In the genomic region with DNA sequence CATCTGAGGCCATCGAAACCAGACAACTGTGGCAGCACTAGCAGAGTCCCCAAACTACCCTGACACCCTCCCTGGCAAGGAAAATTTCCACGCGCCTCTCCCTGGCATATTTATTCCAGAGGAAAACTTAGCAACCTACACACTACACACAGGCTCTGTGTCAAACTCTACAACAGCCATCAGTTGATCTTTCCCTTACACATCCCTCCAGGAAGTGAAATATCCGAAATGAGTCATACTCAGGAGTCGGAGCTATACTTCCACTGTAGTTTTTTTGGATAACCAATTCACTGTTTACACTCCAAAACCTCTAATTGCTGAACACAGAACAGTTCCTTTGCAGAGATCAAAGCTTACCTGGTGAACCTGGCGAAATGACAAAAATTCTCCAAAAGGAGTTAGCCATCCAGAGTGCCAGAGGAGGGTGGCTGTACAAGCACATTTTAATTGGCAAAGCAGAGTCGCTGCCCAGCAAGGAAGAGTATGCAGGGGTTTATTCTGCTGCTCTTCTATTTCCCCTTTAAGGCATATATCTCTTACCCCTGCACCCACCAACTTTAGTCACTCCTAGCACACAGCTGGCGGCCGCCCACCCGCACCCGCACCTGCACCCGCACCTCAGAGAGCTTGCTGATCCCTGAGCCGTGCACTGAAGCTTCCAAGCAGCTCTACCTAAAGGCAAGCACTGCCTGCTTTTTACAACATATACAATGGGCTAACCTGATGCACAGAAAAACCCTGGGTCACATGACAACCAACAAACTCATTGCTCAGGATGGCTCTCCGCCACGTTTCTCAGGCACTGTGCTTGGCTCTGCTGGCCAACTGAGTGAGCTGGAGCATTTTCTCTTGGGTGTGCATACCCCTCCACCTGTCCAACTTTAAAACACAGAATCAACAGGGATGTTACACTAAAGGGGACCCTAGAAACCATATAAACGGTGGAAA, we compare ENCODE assay signal across 8 cellular contexts. TPM values are rescaled to one million over a fixed set of nuclear protein-coding genes. Genes with fewer than 3 reads are reported as not detected.
A peak's percentile ranks its signal among the peaks of the same experiment; 100 is the strongest.
DNase-seq lines count a peak whose midpoint lies in the region; ATAC-seq and TF ChIP-seq lines count a peak whose summit lies in the region.

No MANE protein-coding gene starts in this region.

- peak overlapping the region; percentile 89 for H3K27ac Mint-ChIP-seq in stimulated activated naive CD8-positive, alpha-beta T cell treated with anti-CD3 and anti-CD28 coated beads, Interleukin-15, Interleukin-2, amounts not matched to agents 100 ng/mL and 50 ng/mL, for 24 hours
- H3K27ac Mint-ChIP-seq in glutamatergic neuron (ENCODE audit: unreplicated experiment) = no peak overlapping the region

- no peak overlapping the region for H2AFZ ChIP-seq in mammary epithelial cell (ENCODE audit: low read depth, low read length)

- H4K20me1 ChIP-seq in mammary epithelial cell (ENCODE audit: insufficient read depth, low read length) = no peaks in the 10 kb centered on the region

- H3K4me2 ChIP-seq in mammary epithelial cell (ENCODE audit: insufficient read depth, low read depth, low read length) = peak overlapping the region; percentile 55

- H3K36me3 ChIP-seq in mammary epithelial cell (ENCODE audit: insufficient read depth, low read length) (peaks cover 3% of the 10 kb centered on the region), lung (ENCODE audit: control insufficient read depth in 2 of 2, insufficient read depth in 2 of 2, low read length in 2 of 2) (peaks cover 0 to 4% of the 10 kb centered on the region in 2 donors)

- H3K4me1 Mint-ChIP-seq in stimulated activated naive CD8-positive, alpha-beta T cell treated with anti-CD3 and anti-CD28 coated beads, Interleukin-15, Interleukin-2, amounts not matched to agents 100 ng/mL and 50 ng/mL, for 24 hours (ENCODE audit: low read depth) = peaks cover 90% of the 10 kb centered on the region
- peaks cover 49% of the 10 kb centered on the region for H3K4me1 Mint-ChIP-seq in glutamatergic neuron (ENCODE audit: low read depth, unreplicated experiment)

- no peaks in the 10 kb centered on the region for H3K9me3 Mint-ChIP-seq in stimulated activated naive CD8-positive, alpha-beta T cell treated with anti-CD3 and anti-CD28 coated beads, Interleukin-15, Interleukin-2, amounts not matched to agents 100 ng/mL and 50 ng/mL, for 24 hours
- peaks cover 7% of the 10 kb centered on the region for H3K9me3 Mint-ChIP-seq in glutamatergic neuron (ENCODE audit: unreplicated experiment)

- peak overlapping the region; percentile 51 for H3K4me3 Mint-ChIP-seq in stimulated activated naive CD8-positive, alpha-beta T cell treated with anti-CD3 and anti-CD28 coated beads, Interleukin-15, Interleukin-2, amounts not matched to agents 100 ng/mL and 50 ng/mL, for 24 hours
- no peak overlapping the region for H3K4me3 Mint-ChIP-seq in glutamatergic neuron (ENCODE audit: unreplicated experiment)

- no peak for TF ChIP-seq CTCF in mammary epithelial cell (conservative IDR thresholded peaks at IDR 0.05 in 1 of 2, IDR thresholded peaks at IDR 0.05 in 1 of 2; ENCODE audit: extremely low read depth in 1 of 2, insufficient read depth in 1 of 2, low read depth in 1 of 2, low read length in 2 of 2)
- no peak for TF ChIP-seq CTCF in lung (IDR thresholded peaks at IDR 0.05; ENCODE audit: control extremely low read depth, extremely low read depth)
- TF ChIP-seq CTCF in glutamatergic neuron (IDR thresholded peaks at IDR 0.05; ENCODE audit: partially characterized antibody, unreplicated experiment) = no peak

- intact Hi-C loops in mammary epithelial cell (cut with micrococcal nuclease) = no loop called here

- DNase-seq in stimulated activated naive CD8-positive, alpha-beta T cell treated with anti-CD3 and anti-CD28 coated beads, Interleukin-15, Interleukin-2, amounts not matched to agents 100 U/mL and 50 U/mL, for 24 hours = no peak
- DNase-seq in mammary epithelial cell (peak; percentile 59), lung (ENCODE audit: low spot score) (peak; percentile 61), glutamatergic neuron (no peak)

- H3K79me2 ChIP-seq in mammary epithelial cell (ENCODE audit: insufficient read depth, low read length) = peaks cover 98% of the 10 kb centered on the region

- no peaks in the 10 kb centered on the region for H3K27me3 Mint-ChIP-seq in stimulated activated naive CD8-positive, alpha-beta T cell treated with anti-CD3 and anti-CD28 coated beads, Interleukin-15, Interleukin-2, amounts not matched to agents 100 ng/mL and 50 ng/mL, for 24 hours
- peaks cover 4% of the 10 kb centered on the region for H3K27me3 Mint-ChIP-seq in glutamatergic neuron (ENCODE audit: unreplicated experiment)

- H3K27ac ChIP-seq in mammary epithelial cell (ENCODE audit: insufficient read depth, low read depth, low read length) (peak overlapping the region; percentile 23), lung (ENCODE audit: low read depth in 1 of 2, low read length in 1 of 2) (peak overlapping the region in 1 of 2 donors; percentile 78)

- no peaks in the 10 kb centered on the region for H3K27me3 ChIP-seq in mammary epithelial cell (ENCODE audit: insufficient read depth, low read length)
- H3K27me3 ChIP-seq in lung (ENCODE audit: control insufficient read depth, insufficient read depth) = no peaks in the 10 kb centered on the region

- dilution Hi-C loops in mammary epithelial cell (cut with HindIII; ENCODE audit: low sequenced_read_pairs) = loop anchor here (5.0 to 10.0 kb wide), 2 partner anchors 33 to 54 kb away; a partner anchor contains a TSS

- H3K36me3 Mint-ChIP-seq in stimulated activated naive CD8-positive, alpha-beta T cell treated with anti-CD3 and anti-CD28 coated beads, Interleukin-15, Interleukin-2, amounts not matched to agents 100 ng/mL and 50 ng/mL, for 24 hours (ENCODE audit: low read depth) = peaks cover 42% of the 10 kb centered on the region
- H3K36me3 Mint-ChIP-seq in glutamatergic neuron (ENCODE audit: unreplicated experiment) = no peaks in the 10 kb centered on the region

- H3K4me1 ChIP-seq in mammary epithelial cell (ENCODE audit: insufficient read depth, low read length) = peaks cover 23% of the 10 kb centered on the region
- peaks cover 35 to 46% of the 10 kb centered on the region in 2 donors for H3K4me1 ChIP-seq in lung (ENCODE audit: control insufficient read depth in 2 of 2, insufficient read depth in 2 of 2, low read length in 2 of 2)

- no TSS peak for BruUV-seq in mammary epithelial cell (replicated peaks; lab: Mats Ljungman, UMichigan)

- H3K4me3 ChIP-seq in mammary epithelial cell (replicated peaks in 1 of 3; ENCODE audit: insufficient read depth in 1 of 3, low read depth in 2 of 3, low read length in 3 of 3) (no peak overlapping the region), lung (no peak overlapping the region)

- CTCF ChIA-PET in mammary epithelial cell (lab: Charles Lee; ENCODE audit: low non-redundant PET) = no interaction called here

- H3K9ac ChIP-seq in mammary epithelial cell (ENCODE audit: insufficient read depth, low read length) = no peak overlapping the region

- in situ Hi-C loops in mammary epithelial cell (cut with MboI; ENCODE audit: low sequenced_read_pairs in 2 of 2) = no loop called here

- no peak for ATAC-seq in stimulated activated naive CD8-positive, alpha-beta T cell treated with anti-CD3 and anti-CD28 coated beads, Interleukin-15, Interleukin-2, amounts not matched to agents 100 U/mL and 50 U/mL, for 24 hours
- ATAC-seq in lung (ENCODE audit: insufficient read depth, low FRiP score) (peak; percentile 59), GM21576 (IDR thresholded peaks at IDR 0.05; ENCODE audit: unreplicated experiment) (no peak), GM18873 (IDR thresholded peaks at IDR 0.05; ENCODE audit: low FRiP score, unreplicated experiment) (no peak), HG03280 (IDR thresholded peaks at IDR 0.05; ENCODE audit: unreplicated experiment) (no peak)

- WGBS in mammary epithelial cell (ENCODE audit: low coverage, missing lambda C conversion rate) = 23% methylated on average over 16 of the region's 16 CpGs
- WGBS in lung, 2 donors = 64 to 81% methylated on average over 16 of the region's 16 CpGs

- no peaks in the 10 kb centered on the region for H3K9me3 ChIP-seq in mammary epithelial cell (replicated peaks; ENCODE audit: insufficient read depth, low read length)
- H3K9me3 ChIP-seq in lung (ENCODE audit: control insufficient read depth in 2 of 2, insufficient read depth in 1 of 2, low read length in 1 of 2) = no peaks in the 10 kb centered on the region

RNA-seq across cellular contexts. Expression of a gene that starts 54.9 kb away (rescaled TPM):
- 100 to 1,000 TPM; 134 to 309 TPM for total RNA-seq in mammary epithelial cell
- 337 TPM for polyA plus RNA-seq in mammary epithelial cell
- polyA minus RNA-seq in mammary epithelial cell = 222 TPM
- total RNA-seq in lung = 100 to 1,000 TPM in 1 of 2 donors, 10 to 100 TPM in 1; 94.7 to 283 TPM
- 100 to 1,000 TPM; 274 to 339 TPM for polyA plus RNA-seq in lung
- total RNA-seq in glutamatergic neuron (ENCODE audit: unreplicated experiment) = 326 TPM

Comparison
In these comparisons a context has a peak if more than half of its experiments do, and no peak if none do; other contexts are left out.
1. DNase-seq: peak in mammary epithelial cell (single experiment) and lung (single experiment); none in stimulated activated naive CD8-positive, alpha-beta T cell treated with anti-CD3 and anti-CD28 coated beads, Interleukin-15, Interleukin-2, amounts not matched to agents 100 U/mL and 50 U/mL, for 24 hours (single experiment) and glutamatergic neuron (single experiment).